1 cellular context compared by ENCODE assay signal in the genomic region with DNA sequence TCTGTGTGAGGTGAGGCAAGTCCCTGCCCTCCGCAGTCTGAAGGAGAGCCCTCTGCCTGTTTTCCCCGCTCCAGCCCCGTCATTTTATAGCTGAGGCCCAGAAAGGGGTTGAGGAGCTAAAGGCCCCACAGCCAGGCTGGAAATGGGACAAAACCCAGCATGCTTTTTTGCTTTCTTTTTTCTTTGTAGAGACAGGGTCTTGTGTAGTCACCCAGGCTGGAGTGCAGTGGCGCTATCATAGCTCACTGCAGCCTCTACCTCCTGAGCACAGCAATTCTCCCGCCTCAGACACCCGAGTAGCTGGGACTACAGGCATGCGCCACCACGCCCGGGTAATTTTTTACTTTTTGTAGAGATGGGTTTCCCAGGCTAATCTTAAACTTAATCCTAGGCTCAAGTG.
TF ChIP-seq lines count a peak whose summit lies in the region.

No MANE protein-coding gene starts in this region.

TF ChIP-seq in SK-N-SH treated with all-trans-retinoic acid at 6 μM for 48 hours, 23 proteins besides CTCF, POLR2A, EP300 and RAD21 (continued from another document):
- TF ChIP-seq TSHZ2 (CRISPR knock-in tag; IDR thresholded peaks at IDR 0.05) (no peak), RARB (CRISPR knock-in tag; IDR thresholded peaks at IDR 0.05) (no peak), CSRNP3 (CRISPR knock-in tag; IDR thresholded peaks at IDR 0.05) (no peak), ZFP3 (CRISPR knock-in tag; IDR thresholded peaks at IDR 0.05) (no peak)
